In genomic region chr3:97293596-97294131, GRCh38 we compare ENCODE assay signal across 7 cellular contexts.
"Had no signal": no experiment of that assay in that cellular context is flagged by ENCODE, and none has a peak within 500 bp of the region (broad histone marks: within the 10 kb centered on the region; RNA-seq: fewer than 3 reads in every experiment).

No MANE protein-coding gene starts in this region.

- H3K27ac Mint-ChIP-seq: GM23338, H9 had no signal

- H3K4me2 ChIP-seq: GM23338 had no signal

- H3K4me3 ChIP-seq: GM23338 had no signal

- H2AFZ ChIP-seq: GM23338 had no signal

- DNase-seq: H9, HCEC 1CT, IMR-90 had no signal

- H3K4me1 Mint-ChIP-seq: GM23338, H9 had no signal

- H3K4me3 Mint-ChIP-seq: GM23338, H9 had no signal

- ATAC-seq: GM23338 had no signal

- FAIRE-seq: H1, H54, HTR-8/SVneo had no signal
